Comparison of ENCODE assay signal across 1 cellular context in the genomic region with DNA sequence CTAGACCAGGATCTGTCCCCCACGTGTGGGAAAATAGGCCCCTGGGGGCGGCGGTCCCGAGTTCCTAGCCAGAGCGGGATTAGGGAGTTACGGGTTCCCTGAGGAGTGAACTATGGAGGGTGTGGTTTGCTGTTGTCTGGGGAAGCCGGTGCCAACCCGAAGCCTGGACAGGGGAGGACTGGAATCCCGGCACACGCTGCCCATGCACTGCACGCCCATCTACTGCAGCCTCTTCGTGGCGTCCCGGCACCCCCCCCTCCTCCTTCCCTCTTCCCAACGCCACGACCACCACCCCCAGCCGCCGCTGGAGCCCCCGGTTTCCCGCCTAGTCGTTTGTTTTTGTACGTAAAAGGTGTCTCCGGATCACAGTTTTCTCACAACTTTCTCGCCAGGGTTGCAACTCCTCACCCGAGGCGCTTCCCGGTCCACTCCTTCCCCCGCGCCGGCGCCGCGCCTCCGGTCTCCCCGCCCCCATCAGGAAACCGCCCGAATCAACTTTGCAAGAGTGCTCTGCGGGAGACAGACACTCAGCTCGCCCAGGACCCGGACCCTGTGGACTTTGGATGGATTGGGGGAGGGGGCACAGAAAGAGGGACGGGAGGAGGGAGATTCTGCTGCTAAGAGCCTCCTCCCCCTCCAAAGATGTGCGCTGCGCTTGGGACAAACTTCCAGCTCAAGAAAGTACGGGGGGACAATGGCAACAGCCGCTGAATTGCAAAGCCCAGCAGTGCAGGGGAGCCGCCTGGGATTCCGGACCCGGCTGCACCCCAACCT.
TF ChIP-seq lines count a peak whose summit lies in the region.

No MANE protein-coding gene starts in this region.

TF ChIP-seq in HEK293, 187 proteins besides CTCF, POLR2A, EP300 and RAD21 (continued from another document and continues in another):
- TF ChIP-seq, protein P1, sequence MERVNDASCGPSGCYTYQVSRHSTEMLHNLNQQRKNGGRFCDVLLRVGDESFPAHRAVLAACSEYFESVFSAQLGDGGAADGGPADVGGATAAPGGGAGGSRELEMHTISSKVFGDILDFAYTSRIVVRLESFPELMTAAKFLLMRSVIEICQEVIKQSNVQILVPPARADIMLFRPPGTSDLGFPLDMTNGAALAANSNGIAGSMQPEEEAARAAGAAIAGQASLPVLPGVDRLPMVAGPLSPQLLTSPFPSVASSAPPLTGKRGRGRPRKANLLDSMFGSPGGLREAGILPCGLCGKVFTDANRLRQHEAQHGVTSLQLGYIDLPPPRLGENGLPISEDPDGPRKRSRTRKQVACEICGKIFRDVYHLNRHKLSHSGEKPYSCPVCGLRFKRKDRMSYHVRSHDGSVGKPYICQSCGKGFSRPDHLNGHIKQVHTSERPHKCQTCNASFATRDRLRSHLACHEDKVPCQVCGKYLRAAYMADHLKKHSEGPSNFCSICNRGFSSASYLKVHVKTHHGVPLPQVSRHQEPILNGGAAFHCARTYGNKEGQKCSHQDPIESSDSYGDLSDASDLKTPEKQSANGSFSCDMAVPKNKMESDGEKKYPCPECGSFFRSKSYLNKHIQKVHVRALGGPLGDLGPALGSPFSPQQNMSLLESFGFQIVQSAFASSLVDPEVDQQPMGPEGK (tag by site-specific recombination; IDR thresholded peaks at IDR 0.05): peak; percentile 77
- TF ChIP-seq KLF16 (tag by site-specific recombination; IDR thresholded peaks at IDR 0.05) (peak; percentile 56; the same call in 1 of the 2 replicates), ZNF292 (tag by site-specific recombination; IDR thresholded peaks at IDR 0.05; ENCODE audit: borderline replicate concordance, low read depth) (no peak), ZNF354C (tag by site-specific recombination; IDR thresholded peaks at IDR 0.05; ENCODE audit: borderline replicate concordance, low read depth) (no peak), SP3 (tag by site-specific recombination; IDR thresholded peaks at IDR 0.05) (peak; percentile 50; the same call in 1 of the 2 replicates), KLF7 (tag by site-specific recombination; IDR thresholded peaks at IDR 0.05; ENCODE audit: borderline replicate concordance) (0 out of 2 replicates have a peak, but pooled peaks have one; percentile 46), ZNF423 (tag by site-specific recombination; IDR thresholded peaks at IDR 0.05) (peak; percentile 42; the same call in 1 of the 2 replicates), ZNF596 (tag by site-specific recombination; IDR thresholded peaks at IDR 0.05) (no peak), EGR2 (tag by site-specific recombination; IDR thresholded peaks at IDR 0.05; ENCODE audit: low read depth) (peak; percentile 70; the same call in 1 of the 2 replicates), ZNF155 (tag by site-specific recombination; IDR thresholded peaks at IDR 0.05) (no peak), YY2 (tag by site-specific recombination; IDR thresholded peaks at IDR 0.05) (no peak), ZFHX2 (tag by site-specific recombination; conservative IDR thresholded peaks at IDR 0.05) (peak; percentile 46; the same call in 1 of the 2 replicates), KLF9 (tag by site-specific recombination; IDR thresholded peaks at IDR 0.05; ENCODE audit: low read depth) (peak; percentile 76), ZNF624 (tag by site-specific recombination; IDR thresholded peaks at IDR 0.05) (no peak; the same call in 1 of the 2 replicates), SP2 (tag by site-specific recombination; IDR thresholded peaks at IDR 0.05) (peak; percentile 53), KLF8 (tag by site-specific recombination; IDR thresholded peaks at IDR 0.05) (peak; percentile 32; the same call in 1 of the 2 replicates), KLF1 (tag by site-specific recombination; IDR thresholded peaks at IDR 0.05) (peak; percentile 54), ZEB2 (tag by site-specific recombination; IDR thresholded peaks at IDR 0.05) (0 out of 2 replicates have a peak, but pooled peaks have one; percentile 51), BCL11A (tag by site-specific recombination; IDR thresholded peaks at IDR 0.05; ENCODE audit: low read depth) (0 out of 2 replicates have a peak, but pooled peaks have one; percentile 9), GLIS2 (tag by site-specific recombination; IDR thresholded peaks at IDR 0.05) (peak; percentile 49), ZNF341 (tag by site-specific recombination; IDR thresholded peaks at IDR 0.05; ENCODE audit: low read depth) (peak; percentile 99), ZNF394 (tag by site-specific recombination; IDR thresholded peaks at IDR 0.05; ENCODE audit: borderline replicate concordance) (0 out of 2 replicates have a peak, but pooled peaks have one; percentile 16), PRDM1 (tag by site-specific recombination; IDR thresholded peaks at IDR 0.05) (peak; percentile 26; the same call in 1 of the 2 replicates), ZNF561 (tag by site-specific recombination; IDR thresholded peaks at IDR 0.05; ENCODE audit: borderline replicate concordance) (0 out of 2 replicates have a peak, but pooled peaks have one; percentile 40)
- TF ChIP-seq, protein P2, sequence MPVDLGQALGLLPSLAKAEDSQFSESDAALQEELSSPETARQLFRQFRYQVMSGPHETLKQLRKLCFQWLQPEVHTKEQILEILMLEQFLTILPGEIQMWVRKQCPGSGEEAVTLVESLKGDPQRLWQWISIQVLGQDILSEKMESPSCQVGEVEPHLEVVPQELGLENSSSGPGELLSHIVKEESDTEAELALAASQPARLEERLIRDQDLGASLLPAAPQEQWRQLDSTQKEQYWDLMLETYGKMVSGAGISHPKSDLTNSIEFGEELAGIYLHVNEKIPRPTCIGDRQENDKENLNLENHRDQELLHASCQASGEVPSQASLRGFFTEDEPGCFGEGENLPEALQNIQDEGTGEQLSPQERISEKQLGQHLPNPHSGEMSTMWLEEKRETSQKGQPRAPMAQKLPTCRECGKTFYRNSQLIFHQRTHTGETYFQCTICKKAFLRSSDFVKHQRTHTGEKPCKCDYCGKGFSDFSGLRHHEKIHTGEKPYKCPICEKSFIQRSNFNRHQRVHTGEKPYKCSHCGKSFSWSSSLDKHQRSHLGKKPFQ (tag by site-specific recombination; IDR thresholded peaks at IDR 0.05): 0 out of 2 replicates have a peak, but pooled peaks have one; percentile 12
- TF ChIP-seq, protein P3, sequence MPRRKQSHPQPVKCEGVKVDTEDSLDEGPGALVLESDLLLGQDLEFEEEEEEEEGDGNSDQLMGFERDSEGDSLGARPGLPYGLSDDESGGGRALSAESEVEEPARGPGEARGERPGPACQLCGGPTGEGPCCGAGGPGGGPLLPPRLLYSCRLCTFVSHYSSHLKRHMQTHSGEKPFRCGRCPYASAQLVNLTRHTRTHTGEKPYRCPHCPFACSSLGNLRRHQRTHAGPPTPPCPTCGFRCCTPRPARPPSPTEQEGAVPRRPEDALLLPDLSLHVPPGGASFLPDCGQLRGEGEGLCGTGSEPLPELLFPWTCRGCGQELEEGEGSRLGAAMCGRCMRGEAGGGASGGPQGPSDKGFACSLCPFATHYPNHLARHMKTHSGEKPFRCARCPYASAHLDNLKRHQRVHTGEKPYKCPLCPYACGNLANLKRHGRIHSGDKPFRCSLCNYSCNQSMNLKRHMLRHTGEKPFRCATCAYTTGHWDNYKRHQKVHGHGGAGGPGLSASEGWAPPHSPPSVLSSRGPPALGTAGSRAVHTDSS (tag by site-specific recombination; IDR thresholded peaks at IDR 0.05): no peak
- TF ChIP-seq, protein P4, sequence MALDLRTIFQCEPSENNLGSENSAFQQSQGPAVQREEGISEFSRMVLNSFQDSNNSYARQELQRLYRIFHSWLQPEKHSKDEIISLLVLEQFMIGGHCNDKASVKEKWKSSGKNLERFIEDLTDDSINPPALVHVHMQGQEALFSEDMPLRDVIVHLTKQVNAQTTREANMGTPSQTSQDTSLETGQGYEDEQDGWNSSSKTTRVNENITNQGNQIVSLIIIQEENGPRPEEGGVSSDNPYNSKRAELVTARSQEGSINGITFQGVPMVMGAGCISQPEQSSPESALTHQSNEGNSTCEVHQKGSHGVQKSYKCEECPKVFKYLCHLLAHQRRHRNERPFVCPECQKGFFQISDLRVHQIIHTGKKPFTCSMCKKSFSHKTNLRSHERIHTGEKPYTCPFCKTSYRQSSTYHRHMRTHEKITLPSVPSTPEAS (tag by site-specific recombination; IDR thresholded peaks at IDR 0.05): peak; percentile 34; the same call in 1 of the 2 replicates
- TF ChIP-seq, protein P5, sequence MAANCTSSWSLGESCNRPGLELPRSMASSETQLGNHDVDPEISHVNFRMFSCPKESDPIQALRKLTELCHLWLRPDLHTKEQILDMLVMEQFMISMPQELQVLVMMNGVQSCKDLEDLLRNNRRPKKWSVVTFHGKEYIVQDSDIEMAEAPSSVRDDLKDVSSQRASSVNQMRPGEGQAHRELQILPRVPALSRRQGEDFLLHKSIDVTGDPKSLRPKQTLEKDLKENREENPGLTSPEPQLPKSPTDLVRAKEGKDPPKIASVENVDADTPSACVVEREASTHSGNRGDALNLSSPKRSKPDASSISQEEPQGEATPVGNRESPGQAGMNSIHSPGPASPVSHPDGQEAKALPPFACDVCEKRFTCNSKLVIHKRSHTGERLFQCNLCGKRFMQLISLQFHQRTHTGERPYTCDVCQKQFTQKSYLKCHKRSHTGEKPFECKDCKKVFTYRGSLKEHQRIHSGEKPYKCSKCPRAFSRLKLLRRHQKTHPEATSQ (tag by site-specific recombination; IDR thresholded peaks at IDR 0.05): 0 out of 2 replicates have a peak, but pooled peaks have one; percentile 47
- TF ChIP-seq, protein P6, sequence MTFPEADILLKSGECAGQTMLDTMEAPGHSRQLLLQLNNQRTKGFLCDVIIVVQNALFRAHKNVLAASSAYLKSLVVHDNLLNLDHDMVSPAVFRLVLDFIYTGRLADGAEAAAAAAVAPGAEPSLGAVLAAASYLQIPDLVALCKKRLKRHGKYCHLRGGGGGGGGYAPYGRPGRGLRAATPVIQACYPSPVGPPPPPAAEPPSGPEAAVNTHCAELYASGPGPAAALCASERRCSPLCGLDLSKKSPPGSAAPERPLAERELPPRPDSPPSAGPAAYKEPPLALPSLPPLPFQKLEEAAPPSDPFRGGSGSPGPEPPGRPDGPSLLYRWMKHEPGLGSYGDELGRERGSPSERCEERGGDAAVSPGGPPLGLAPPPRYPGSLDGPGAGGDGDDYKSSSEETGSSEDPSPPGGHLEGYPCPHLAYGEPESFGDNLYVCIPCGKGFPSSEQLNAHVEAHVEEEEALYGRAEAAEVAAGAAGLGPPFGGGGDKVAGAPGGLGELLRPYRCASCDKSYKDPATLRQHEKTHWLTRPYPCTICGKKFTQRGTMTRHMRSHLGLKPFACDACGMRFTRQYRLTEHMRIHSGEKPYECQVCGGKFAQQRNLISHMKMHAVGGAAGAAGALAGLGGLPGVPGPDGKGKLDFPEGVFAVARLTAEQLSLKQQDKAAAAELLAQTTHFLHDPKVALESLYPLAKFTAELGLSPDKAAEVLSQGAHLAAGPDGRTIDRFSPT (tag by site-specific recombination; IDR thresholded peaks at IDR 0.05): 0 out of 2 replicates have a peak, but pooled peaks have one; percentile 19
- TF ChIP-seq, protein P7, sequence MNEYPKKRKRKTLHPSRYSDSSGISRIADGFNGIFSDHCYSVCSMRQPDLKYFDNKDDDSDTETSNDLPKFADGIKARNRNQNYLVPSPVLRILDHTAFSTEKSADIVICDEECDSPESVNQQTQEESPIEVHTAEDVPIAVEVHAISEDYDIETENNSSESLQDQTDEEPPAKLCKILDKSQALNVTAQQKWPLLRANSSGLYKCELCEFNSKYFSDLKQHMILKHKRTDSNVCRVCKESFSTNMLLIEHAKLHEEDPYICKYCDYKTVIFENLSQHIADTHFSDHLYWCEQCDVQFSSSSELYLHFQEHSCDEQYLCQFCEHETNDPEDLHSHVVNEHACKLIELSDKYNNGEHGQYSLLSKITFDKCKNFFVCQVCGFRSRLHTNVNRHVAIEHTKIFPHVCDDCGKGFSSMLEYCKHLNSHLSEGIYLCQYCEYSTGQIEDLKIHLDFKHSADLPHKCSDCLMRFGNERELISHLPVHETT (tag by site-specific recombination; IDR thresholded peaks at IDR 0.05): 0 out of 2 replicates have a peak, but pooled peaks have one; percentile 18
- TF ChIP-seq, protein P8, sequence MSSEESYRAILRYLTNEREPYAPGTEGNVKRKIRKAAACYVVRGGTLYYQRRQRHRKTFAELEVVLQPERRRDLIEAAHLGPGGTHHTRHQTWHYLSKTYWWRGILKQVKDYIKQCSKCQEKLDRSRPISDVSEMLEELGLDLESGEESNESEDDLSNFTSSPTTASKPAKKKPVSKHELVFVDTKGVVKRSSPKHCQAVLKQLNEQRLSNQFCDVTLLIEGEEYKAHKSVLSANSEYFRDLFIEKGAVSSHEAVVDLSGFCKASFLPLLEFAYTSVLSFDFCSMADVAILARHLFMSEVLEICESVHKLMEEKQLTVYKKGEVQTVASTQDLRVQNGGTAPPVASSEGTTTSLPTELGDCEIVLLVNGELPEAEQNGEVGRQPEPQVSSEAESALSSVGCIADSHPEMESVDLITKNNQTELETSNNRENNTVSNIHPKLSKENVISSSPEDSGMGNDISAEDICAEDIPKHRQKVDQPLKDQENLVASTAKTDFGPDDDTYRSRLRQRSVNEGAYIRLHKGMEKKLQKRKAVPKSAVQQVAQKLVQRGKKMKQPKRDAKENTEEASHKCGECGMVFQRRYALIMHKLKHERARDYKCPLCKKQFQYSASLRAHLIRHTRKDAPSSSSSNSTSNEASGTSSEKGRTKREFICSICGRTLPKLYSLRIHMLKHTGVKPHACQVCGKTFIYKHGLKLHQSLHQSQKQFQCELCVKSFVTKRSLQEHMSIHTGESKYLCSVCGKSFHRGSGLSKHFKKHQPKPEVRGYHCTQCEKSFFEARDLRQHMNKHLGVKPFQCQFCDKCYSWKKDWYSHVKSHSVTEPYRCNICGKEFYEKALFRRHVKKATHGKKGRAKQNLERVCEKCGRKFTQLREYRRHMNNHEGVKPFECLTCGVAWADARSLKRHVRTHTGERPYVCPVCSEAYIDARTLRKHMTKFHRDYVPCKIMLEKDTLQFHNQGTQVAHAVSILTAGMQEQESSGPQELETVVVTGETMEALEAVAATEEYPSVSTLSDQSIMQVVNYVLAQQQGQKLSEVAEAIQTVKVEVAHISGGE (tag by site-specific recombination; conservative IDR thresholded peaks at IDR 0.05; ENCODE audit: low read depth): peak; percentile 30; the same call in 1 of the 2 replicates
- TF ChIP-seq, protein P9, sequence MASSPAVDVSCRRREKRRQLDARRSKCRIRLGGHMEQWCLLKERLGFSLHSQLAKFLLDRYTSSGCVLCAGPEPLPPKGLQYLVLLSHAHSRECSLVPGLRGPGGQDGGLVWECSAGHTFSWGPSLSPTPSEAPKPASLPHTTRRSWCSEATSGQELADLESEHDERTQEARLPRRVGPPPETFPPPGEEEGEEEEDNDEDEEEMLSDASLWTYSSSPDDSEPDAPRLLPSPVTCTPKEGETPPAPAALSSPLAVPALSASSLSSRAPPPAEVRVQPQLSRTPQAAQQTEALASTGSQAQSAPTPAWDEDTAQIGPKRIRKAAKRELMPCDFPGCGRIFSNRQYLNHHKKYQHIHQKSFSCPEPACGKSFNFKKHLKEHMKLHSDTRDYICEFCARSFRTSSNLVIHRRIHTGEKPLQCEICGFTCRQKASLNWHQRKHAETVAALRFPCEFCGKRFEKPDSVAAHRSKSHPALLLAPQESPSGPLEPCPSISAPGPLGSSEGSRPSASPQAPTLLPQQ (tag by site-specific recombination; IDR thresholded peaks at IDR 0.05): no peak
- TF ChIP-seq, protein P10, sequence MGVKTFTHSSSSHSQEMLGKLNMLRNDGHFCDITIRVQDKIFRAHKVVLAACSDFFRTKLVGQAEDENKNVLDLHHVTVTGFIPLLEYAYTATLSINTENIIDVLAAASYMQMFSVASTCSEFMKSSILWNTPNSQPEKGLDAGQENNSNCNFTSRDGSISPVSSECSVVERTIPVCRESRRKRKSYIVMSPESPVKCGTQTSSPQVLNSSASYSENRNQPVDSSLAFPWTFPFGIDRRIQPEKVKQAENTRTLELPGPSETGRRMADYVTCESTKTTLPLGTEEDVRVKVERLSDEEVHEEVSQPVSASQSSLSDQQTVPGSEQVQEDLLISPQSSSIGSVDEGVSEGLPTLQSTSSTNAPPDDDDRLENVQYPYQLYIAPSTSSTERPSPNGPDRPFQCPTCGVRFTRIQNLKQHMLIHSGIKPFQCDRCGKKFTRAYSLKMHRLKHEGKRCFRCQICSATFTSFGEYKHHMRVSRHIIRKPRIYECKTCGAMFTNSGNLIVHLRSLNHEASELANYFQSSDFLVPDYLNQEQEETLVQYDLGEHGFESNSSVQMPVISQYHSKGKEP (tag by site-specific recombination; IDR thresholded peaks at IDR 0.05): peak; percentile 41; the same call in 1 of the 2 replicates
